ENCODE assay signal across 16 cellular contexts in the genomic region with DNA sequence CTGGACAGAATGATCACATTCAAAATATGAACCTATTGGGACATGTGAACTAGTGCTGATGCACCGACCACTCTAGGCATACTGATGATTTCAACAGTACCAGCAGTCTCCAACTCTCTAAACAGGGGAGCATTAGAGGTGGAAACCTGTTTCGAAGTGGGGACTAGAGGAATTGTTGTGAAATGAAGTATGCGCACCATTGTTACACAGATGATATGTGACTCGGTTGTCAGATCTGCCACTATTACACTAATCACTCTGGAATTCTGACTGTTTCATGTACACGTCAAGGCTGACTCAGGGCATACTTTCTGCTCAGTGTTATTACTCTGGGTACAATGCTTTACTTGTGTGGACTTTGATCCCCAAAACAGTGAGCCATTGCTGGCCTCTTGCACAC.
DNase-seq lines count a peak whose midpoint lies in the region; ATAC-seq lines count a peak whose summit lies in the region.
"Had no signal": no experiment of that assay in that cellular context is flagged by ENCODE, and none has a peak within 500 bp of the region (broad histone marks: within the 10 kb centered on the region; RNA-seq: fewer than 3 reads in every experiment).

No MANE protein-coding gene starts in this region.

- ATAC-seq in GM18861 (IDR thresholded peaks at IDR 0.05; ENCODE audit: unreplicated experiment): no peak
- no peak for ATAC-seq in HG02610 (IDR thresholded peaks at IDR 0.05; ENCODE audit: unreplicated experiment)
- ATAC-seq: activated naive CD8-positive, alpha-beta T cell treated with anti-CD3 and anti-CD28 coated beads, Interleukin-2, amount 50 U/mL, for 24 hours had no signal

- DNase-seq in Daoy (ENCODE audit: low read depth) (peak; percentile 46), NCI-H460 (ENCODE audit: extremely low read depth, low read depth) (peak; percentile 77), dermis blood vessel endothelial cell (peak; percentile 40), myocyte (ENCODE audit: low read depth) (peak; percentile 6), C1 segment of cervical spinal cord (lab: John Stamatoyannopoulos, UW) (no peak)
- DNase-seq in activated CD4-positive, alpha-beta T cell treated with anti-CD3 and anti-CD28 coated beads, Interleukin-2, amount 50 U/mL, for 48 hours: no peak
- DNase-seq: activated CD8-positive, alpha-beta memory T cell treated with anti-CD3 and anti-CD28 coated beads, Interleukin-2, amount 50 U/mL, for 4 hours; activated naive CD8-positive, alpha-beta T cell treated with anti-CD3 and anti-CD28 coated beads, Interleukin-2, amount 50 U/mL, for 24 hours; CD4-positive, alpha-beta memory T cell; effector CD4-positive, alpha-beta T cell; NCI-H1417; NCI-H510A treated with DMSO at 0.1 percent for 48 hours; psoas muscle; SIG-M5 had no signal

Comparison
In these comparisons a context has a peak if more than half of its experiments do, and no peak if none do; other contexts are left out.
1. DNase-seq: peak in Daoy (single experiment), NCI-H460 (single experiment), dermis blood vessel endothelial cell (single experiment) and myocyte (single experiment); none in activated CD4-positive, alpha-beta T cell treated with anti-CD3 and anti-CD28 coated beads, Interleukin-2, amount 50 U/mL, for 48 hours (0 of 2) and C1 segment of cervical spinal cord (0 of 14).